Comparison of ENCODE assay signal across 1 cellular context in the genomic region with DNA sequence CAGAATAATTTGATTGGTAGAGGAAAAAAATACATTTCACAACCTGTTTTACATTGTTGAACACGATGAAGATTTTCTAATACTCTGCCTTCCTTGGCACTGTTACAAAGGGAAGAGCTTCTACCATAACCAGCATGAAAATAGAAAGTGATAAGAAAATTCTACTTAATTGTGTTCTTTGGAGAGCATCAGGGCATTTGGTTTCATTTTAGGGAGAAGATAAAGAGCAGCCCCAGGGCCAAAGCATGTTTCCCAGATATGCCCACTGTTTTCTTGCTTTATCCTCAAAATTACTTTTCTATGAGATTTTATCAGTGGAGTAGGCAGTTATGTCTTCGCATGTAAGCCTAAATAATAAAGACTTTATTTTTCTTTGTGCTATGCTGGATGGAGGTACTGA.
TF ChIP-seq lines count a peak whose summit lies in the region.

No MANE protein-coding gene starts in this region.

TF ChIP-seq in SK-N-SH treated with all-trans-retinoic acid at 6 μM for 48 hours, 23 proteins besides CTCF, POLR2A, EP300 and RAD21 (continued from another document):
- TF ChIP-seq, protein P1, sequence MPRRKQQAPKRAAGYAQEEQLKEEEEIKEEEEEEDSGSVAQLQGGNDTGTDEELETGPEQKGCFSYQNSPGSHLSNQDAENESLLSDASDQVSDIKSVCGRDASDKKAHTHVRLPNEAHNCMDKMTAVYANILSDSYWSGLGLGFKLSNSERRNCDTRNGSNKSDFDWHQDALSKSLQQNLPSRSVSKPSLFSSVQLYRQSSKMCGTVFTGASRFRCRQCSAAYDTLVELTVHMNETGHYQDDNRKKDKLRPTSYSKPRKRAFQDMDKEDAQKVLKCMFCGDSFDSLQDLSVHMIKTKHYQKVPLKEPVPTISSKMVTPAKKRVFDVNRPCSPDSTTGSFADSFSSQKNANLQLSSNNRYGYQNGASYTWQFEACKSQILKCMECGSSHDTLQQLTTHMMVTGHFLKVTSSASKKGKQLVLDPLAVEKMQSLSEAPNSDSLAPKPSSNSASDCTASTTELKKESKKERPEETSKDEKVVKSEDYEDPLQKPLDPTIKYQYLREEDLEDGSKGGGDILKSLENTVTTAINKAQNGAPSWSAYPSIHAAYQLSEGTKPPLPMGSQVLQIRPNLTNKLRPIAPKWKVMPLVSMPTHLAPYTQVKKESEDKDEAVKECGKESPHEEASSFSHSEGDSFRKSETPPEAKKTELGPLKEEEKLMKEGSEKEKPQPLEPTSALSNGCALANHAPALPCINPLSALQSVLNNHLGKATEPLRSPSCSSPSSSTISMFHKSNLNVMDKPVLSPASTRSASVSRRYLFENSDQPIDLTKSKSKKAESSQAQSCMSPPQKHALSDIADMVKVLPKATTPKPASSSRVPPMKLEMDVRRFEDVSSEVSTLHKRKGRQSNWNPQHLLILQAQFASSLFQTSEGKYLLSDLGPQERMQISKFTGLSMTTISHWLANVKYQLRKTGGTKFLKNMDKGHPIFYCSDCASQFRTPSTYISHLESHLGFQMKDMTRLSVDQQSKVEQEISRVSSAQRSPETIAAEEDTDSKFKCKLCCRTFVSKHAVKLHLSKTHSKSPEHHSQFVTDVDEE (CRISPR knock-in tag; IDR thresholded peaks at IDR 0.05) = peak; percentile 93
- TF ChIP-seq ISL1 (CRISPR knock-in tag; IDR thresholded peaks at IDR 0.05) (peak; percentile 92), SNAI2 (CRISPR knock-in tag; IDR thresholded peaks at IDR 0.05) (peak; percentile 84), GLIS3 (CRISPR knock-in tag; IDR thresholded peaks at IDR 0.05) (peak; percentile 54; the same call in 1 of the 2 replicates), PPARA (CRISPR knock-in tag; IDR thresholded peaks at IDR 0.05; ENCODE audit: borderline replicate concordance) (no peak), TCF4 (CRISPR knock-in tag; IDR thresholded peaks at IDR 0.05; ENCODE audit: borderline replicate concordance) (peak; percentile 98), ZFP30 (CRISPR knock-in tag; IDR thresholded peaks at IDR 0.05) (no peak)
- TF ChIP-seq, protein P2, sequence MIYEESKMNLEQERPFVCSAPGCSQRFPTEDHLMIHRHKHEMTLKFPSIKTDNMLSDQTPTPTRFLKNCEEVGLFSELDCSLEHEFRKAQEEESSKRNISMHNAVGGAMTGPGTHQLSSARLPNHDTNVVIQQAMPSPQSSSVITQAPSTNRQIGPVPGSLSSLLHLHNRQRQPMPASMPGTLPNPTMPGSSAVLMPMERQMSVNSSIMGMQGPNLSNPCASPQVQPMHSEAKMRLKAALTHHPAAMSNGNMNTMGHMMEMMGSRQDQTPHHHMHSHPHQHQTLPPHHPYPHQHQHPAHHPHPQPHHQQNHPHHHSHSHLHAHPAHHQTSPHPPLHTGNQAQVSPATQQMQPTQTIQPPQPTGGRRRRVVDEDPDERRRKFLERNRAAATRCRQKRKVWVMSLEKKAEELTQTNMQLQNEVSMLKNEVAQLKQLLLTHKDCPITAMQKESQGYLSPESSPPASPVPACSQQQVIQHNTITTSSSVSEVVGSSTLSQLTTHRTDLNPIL (CRISPR knock-in tag; IDR thresholded peaks at IDR 0.05; ENCODE audit: low read depth) = peak; percentile 35; the same call in 1 of the 2 replicates
- TF ChIP-seq, protein P3, sequence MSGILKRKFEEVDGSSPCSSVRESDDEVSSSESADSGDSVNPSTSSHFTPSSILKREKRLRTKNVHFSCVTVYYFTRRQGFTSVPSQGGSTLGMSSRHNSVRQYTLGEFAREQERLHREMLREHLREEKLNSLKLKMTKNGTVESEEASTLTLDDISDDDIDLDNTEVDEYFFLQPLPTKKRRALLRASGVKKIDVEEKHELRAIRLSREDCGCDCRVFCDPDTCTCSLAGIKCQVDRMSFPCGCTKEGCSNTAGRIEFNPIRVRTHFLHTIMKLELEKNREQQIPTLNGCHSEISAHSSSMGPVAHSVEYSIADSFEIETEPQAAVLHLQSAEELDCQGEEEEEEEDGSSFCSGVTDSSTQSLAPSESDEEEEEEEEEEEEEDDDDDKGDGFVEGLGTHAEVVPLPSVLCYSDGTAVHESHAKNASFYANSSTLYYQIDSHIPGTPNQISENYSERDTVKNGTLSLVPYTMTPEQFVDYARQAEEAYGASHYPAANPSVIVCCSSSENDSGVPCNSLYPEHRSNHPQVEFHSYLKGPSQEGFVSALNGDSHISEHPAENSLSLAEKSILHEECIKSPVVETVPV (CRISPR knock-in tag; IDR thresholded peaks at IDR 0.05) = peak; percentile 16; the same call in 1 of the 2 replicates
- TF ChIP-seq, protein P4, sequence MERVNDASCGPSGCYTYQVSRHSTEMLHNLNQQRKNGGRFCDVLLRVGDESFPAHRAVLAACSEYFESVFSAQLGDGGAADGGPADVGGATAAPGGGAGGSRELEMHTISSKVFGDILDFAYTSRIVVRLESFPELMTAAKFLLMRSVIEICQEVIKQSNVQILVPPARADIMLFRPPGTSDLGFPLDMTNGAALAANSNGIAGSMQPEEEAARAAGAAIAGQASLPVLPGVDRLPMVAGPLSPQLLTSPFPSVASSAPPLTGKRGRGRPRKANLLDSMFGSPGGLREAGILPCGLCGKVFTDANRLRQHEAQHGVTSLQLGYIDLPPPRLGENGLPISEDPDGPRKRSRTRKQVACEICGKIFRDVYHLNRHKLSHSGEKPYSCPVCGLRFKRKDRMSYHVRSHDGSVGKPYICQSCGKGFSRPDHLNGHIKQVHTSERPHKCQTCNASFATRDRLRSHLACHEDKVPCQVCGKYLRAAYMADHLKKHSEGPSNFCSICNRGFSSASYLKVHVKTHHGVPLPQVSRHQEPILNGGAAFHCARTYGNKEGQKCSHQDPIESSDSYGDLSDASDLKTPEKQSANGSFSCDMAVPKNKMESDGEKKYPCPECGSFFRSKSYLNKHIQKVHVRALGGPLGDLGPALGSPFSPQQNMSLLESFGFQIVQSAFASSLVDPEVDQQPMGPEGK (CRISPR knock-in tag; IDR thresholded peaks at IDR 0.05; ENCODE audit: borderline replicate concordance) = no peak
TF ChIP-seq in SK-N-SH treated with all-trans-retinoic acid at 6 μM for 48 hours: peak in this region for 10.
